ENCODE assay signal across 9 cellular contexts in the genomic region with DNA sequence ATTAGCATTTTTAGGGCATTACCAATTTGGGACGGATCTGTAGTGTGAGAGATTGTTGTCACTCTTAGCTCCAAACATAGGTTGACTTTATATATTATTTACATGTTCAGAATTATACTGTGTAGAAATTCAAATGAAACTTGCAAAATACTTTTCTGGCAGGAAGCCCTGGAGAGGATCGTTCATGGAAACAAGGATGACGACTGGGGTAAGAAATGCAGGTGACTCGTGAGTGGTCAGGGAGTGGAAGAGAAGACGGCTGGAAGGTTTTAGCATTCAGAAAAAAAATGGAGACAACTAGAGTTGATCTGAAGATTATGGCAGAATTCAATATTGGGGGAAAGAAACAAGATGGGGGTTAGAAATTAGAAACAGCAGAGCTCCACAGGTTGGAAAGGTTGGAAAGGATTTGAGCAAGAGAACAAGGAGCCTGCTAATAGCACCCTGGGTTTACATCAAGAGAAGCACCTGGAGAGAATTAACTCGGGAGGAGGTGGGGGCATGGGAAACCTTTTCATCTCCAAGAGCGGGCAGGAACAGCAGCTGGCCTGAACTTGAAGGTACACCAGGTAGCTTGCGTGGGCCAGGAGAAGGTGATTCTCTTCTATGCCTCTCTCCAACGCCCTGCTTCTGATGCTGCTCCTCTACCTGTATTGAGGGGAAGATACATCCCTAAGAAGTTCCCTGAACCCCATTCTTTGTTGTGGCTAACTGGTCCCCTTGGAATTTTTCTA. TPM values are rescaled to one million over a fixed set of nuclear protein-coding genes. Genes with fewer than 3 reads are reported as not detected.
DNase-seq lines count a peak whose midpoint lies in the region; ATAC-seq and TF ChIP-seq lines count a peak whose summit lies in the region.
"Had no signal": no experiment of that assay in that cellular context is flagged by ENCODE, and none has a peak within 500 bp of the region (broad histone marks: within the 10 kb centered on the region; RNA-seq: fewer than 3 reads in every experiment).

No MANE protein-coding gene starts in this region.

- no peak overlapping the region for H3K4me3 Mint-ChIP-seq in stimulated activated memory B cell treated with anti-CD40 and anti-IgM and Interleukin-4, amounts not matched to agents 10 μg/mL and 1 μg/mL and 100 μg/mL, for 72 hours

- H3K4me1 ChIP-seq in left ventricle myocardium inferior = peaks cover 74% of the 10 kb centered on the region
- H3K4me1 ChIP-seq in aorta (ENCODE audit: control insufficient read depth in 1 of 2, insufficient read depth in 2 of 2, low read length in 2 of 2) = peaks cover 0 to 7% of the 10 kb centered on the region in 2 donors

- H3K4me3 ChIP-seq in left ventricle myocardium inferior (no peak overlapping the region), aorta (ENCODE audit: low read length in 2 of 2) (no peak overlapping the region)

- no peaks in the 10 kb centered on the region for H3K9me3 Mint-ChIP-seq in stimulated activated memory B cell treated with anti-CD40 and anti-IgM and Interleukin-4, amounts not matched to agents 10 μg/mL and 1 μg/mL and 100 μg/mL, for 72 hours
- H3K9me3 Mint-ChIP-seq: IgD-negative memory B cell had no signal

- no peaks in the 10 kb centered on the region for H3K36me3 Mint-ChIP-seq in stimulated activated memory B cell treated with anti-CD40 and anti-IgM and Interleukin-4, amounts not matched to agents 10 μg/mL and 1 μg/mL and 100 μg/mL, for 72 hours
- H3K36me3 Mint-ChIP-seq: IgD-negative memory B cell had no signal

- intact Hi-C loops in left ventricle myocardium inferior (cut with micrococcal nuclease) = loop anchor here (5.0 to 10.0 kb wide), 2 partner anchors 478 to 745 kb away; no protein-coding TSS in a partner anchor
- intact Hi-C loops in Right ventricle myocardium superior (cut with DNase I) = loop anchor here (2.0 to 10.0 kb wide), 3 partner anchors 99 to 477 kb away; no protein-coding TSS in a partner anchor
- intact Hi-C loops in aorta (cut with DNase I) = loop anchor here (2.0 to 10.0 kb wide), 7 partner anchors 101 to 743 kb away; a partner anchor contains a TSS

- 50 to 53% methylated on average over 9 of the region's 9 CpGs for whole genome bisulfite sequencing in aorta, 2 donors

- H3K4me1 Mint-ChIP-seq in stimulated activated memory B cell treated with anti-CD40 and anti-IgM and Interleukin-4, amounts not matched to agents 10 μg/mL and 1 μg/mL and 100 μg/mL, for 72 hours = peaks cover 43% of the 10 kb centered on the region

- H3K27me3 Mint-ChIP-seq in stimulated activated memory B cell treated with anti-CD40 and anti-IgM and Interleukin-4, amounts not matched to agents 10 μg/mL and 1 μg/mL and 100 μg/mL, for 72 hours = peaks cover 25% of the 10 kb centered on the region

- no peak for ATAC-seq in Right ventricle myocardium superior (ENCODE audit: poor library complexity)
- no peak for ATAC-seq in aorta (ENCODE audit: low FRiP score)
- ATAC-seq in stimulated activated memory B cell treated with anti-CD40 and anti-IgM and Interleukin-4, amounts not matched to agents 10 μg/mL and 1 μg/mL and 100 μg/mL, for 72 hours = no peak
- ATAC-seq in HG02571 (IDR thresholded peaks at IDR 0.05; ENCODE audit: unreplicated experiment) = no peak

- H3K9me3 ChIP-seq in left ventricle myocardium inferior (replicated peaks) (no peaks in the 10 kb centered on the region), aorta (ENCODE audit: control insufficient read depth, low read length) (no peaks in the 10 kb centered on the region)

- DNase-seq in left ventricle myocardium inferior (no peak), Right ventricle myocardium superior (no peak), astrocyte of the hippocampus (ENCODE audit: low read depth, low spot score) (peak; percentile 83), lung microvascular endothelial cell (ENCODE audit: low read depth in 2 of 2) (peak; percentile 68 to 84), aorta (no peak)
- DNase-seq in activated CD4-positive, alpha-beta T cell treated with anti-CD3 and anti-CD28 coated beads for 4 hours = no peak

- TF ChIP-seq CTCF in left ventricle myocardium inferior (IDR thresholded peaks at IDR 0.05; ENCODE audit: borderline replicate concordance) = no peak

- peak overlapping the region; percentile 96 for H3K27ac ChIP-seq in left ventricle myocardium inferior (replicated peaks)
- peak overlapping the region; percentile 18 to 58 for H3K27ac ChIP-seq in aorta (ENCODE audit: low read depth in 1 of 2, low read length in 2 of 2)

- no peaks in the 10 kb centered on the region for H3K27me3 ChIP-seq in left ventricle myocardium inferior (ENCODE audit: low read depth)
- H3K27me3 ChIP-seq in aorta (ENCODE audit: control insufficient read depth in 1 of 2, insufficient read depth in 2 of 2, low read length in 1 of 2) = no peaks in the 10 kb centered on the region

- H3K36me3 ChIP-seq in left ventricle myocardium inferior (no peaks in the 10 kb centered on the region), aorta (ENCODE audit: control insufficient read depth in 1 of 2, insufficient read depth in 2 of 2, low read length in 1 of 2) (no peaks in the 10 kb centered on the region)

- H3K27ac Mint-ChIP-seq in stimulated activated memory B cell treated with anti-CD40 and anti-IgM and Interleukin-4, amounts not matched to agents 10 μg/mL and 1 μg/mL and 100 μg/mL, for 72 hours = no peak overlapping the region

RNA-seq across cellular contexts. Expression of a gene that starts 37.0 kb away (rescaled TPM):
- 139 TPM for total RNA-seq in left ventricle myocardium inferior
- 104 TPM for total RNA-seq in Right ventricle myocardium superior
- total RNA-seq in lung microvascular endothelial cell = 31.6 and 38.7 TPM in 2 replicates
- total RNA-seq in aorta = 10 to 100 TPM; 38.5 to 44.7 TPM
- polyA plus RNA-seq in aorta = 100 to 1,000 TPM in 1 of 2 donors, 10 to 100 TPM in 1; 68.6 to 161 TPM

Comparison
In these comparisons a context has a peak if more than half of its experiments do, and no peak if none do; other contexts are left out.
1. DNase-seq: peak in astrocyte of the hippocampus (single experiment) and lung microvascular endothelial cell (2 of 2); none in left ventricle myocardium inferior (single experiment), Right ventricle myocardium superior (single experiment), aorta (0 of 2) and activated CD4-positive, alpha-beta T cell treated with anti-CD3 and anti-CD28 coated beads for 4 hours (0 of 2).